Comparison of ENCODE assay signal across 25 cellular contexts in genomic region chr7:45443263-45443662, GRCh38.
"Had no signal": no experiment of that assay in that cellular context is flagged by ENCODE, and none has a peak within 500 bp of the region (broad histone marks: within the 10 kb centered on the region; RNA-seq: fewer than 3 reads in every experiment).

No MANE protein-coding gene starts in this region.

- H3K4me1 ChIP-seq: colonic mucosa, esophagus squamous epithelium, left ventricle myocardium inferior, right lobe of liver, thyroid gland, upper lobe of left lung, vagina had no signal

- H3K4me3 Mint-ChIP-seq: activated B cell treated with CpG ODN at 0.5 μM for 24 hours; activated CD8-positive, alpha-beta T cell treated with anti-CD3 and anti-CD28 coated beads for 36 hours; nephron; stimulated activated naive CD8-positive, alpha-beta T cell treated with anti-CD3 and anti-CD28 coated beads, Interleukin-15, amount 100 ng/mL, for 72 hours; T-helper 2 cell treated with Interferon-gamma antibody and Interleukin-4, amounts not matched to agents 5 μg/mL and 100 μg/mL, for 36 hours had no signal

- H3K27ac Mint-ChIP-seq: activated B cell treated with CpG ODN at 0.5 μM for 24 hours; activated CD8-positive, alpha-beta T cell treated with anti-CD3 and anti-CD28 coated beads for 36 hours; activated naive CD4-positive, alpha-beta T cell treated with anti-CD3 and anti-CD28 coated beads, Interleukin-2, amount 50 U/mL, for 72 hours; nephron; progenitor cell of endocrine pancreas; stimulated activated naive CD8-positive, alpha-beta T cell treated with anti-CD3 and anti-CD28 coated beads, Interleukin-15, amount 100 ng/mL, for 72 hours; T-helper 2 cell treated with Interferon-gamma antibody and Interleukin-4, amounts not matched to agents 5 μg/mL and 100 μg/mL, for 36 hours had no signal

- H3K9me3 ChIP-seq: colonic mucosa, esophagus squamous epithelium, neutrophil, thyroid gland, upper lobe of left lung, vagina had no signal

- H3K27me3 Mint-ChIP-seq: activated B cell treated with CpG ODN at 0.5 μM for 24 hours, progenitor cell of endocrine pancreas had no signal

- H3K4me3 ChIP-seq: cardiac muscle cell, colonic mucosa, esophagus squamous epithelium, left ventricle myocardium inferior, lung, right lobe of liver, thyroid gland, upper lobe of left lung, vagina had no signal

- H3K27me3 ChIP-seq: cardiac muscle cell, colonic mucosa, esophagus squamous epithelium, neutrophil, right lobe of liver, thyroid gland, upper lobe of left lung, vagina had no signal

- H3K9me3 Mint-ChIP-seq: activated B cell treated with CpG ODN at 0.5 μM for 24 hours; activated CD8-positive, alpha-beta T cell treated with anti-CD3 and anti-CD28 coated beads for 36 hours; activated naive CD4-positive, alpha-beta T cell treated with anti-CD3 and anti-CD28 coated beads, Interleukin-2, amount 50 U/mL, for 72 hours; stimulated activated naive CD8-positive, alpha-beta T cell treated with anti-CD3 and anti-CD28 coated beads, Interleukin-15, amount 100 ng/mL, for 72 hours; T-helper 2 cell treated with Interferon-gamma antibody and Interleukin-4, amounts not matched to agents 5 μg/mL and 100 μg/mL, for 36 hours had no signal

- H3K4me1 Mint-ChIP-seq: activated B cell treated with CpG ODN at 0.5 μM for 24 hours; nephron; stimulated activated naive CD8-positive, alpha-beta T cell treated with anti-CD3 and anti-CD28 coated beads, Interleukin-15, amount 100 ng/mL, for 72 hours had no signal

- H3K36me3 Mint-ChIP-seq: activated naive CD4-positive, alpha-beta T cell treated with anti-CD3 and anti-CD28 coated beads, Interleukin-2, amount 50 U/mL, for 72 hours had no signal

- DNase-seq: activated B cell treated with CpG ODN at 0.5 μM for 24 hours; activated CD4-positive, alpha-beta T cell treated with anti-CD3 and anti-CD28 coated beads, Interleukin-2, amount 50 U/mL, for 1 hour; activated CD8-positive, alpha-beta T cell treated with anti-CD3 and anti-CD28 coated beads for 36 hours; activated naive CD4-positive, alpha-beta T cell; activated T-cell treated with anti-CD3 and anti-CD28 coated beads, Interleukin-2, amount 50 U/mL, for 48 hours; cerebellar nuclear complex; colonic mucosa; effector CD8-positive, alpha-beta T cell; esophagus squamous epithelium; left ventricle myocardium inferior; right lobe of liver; stimulated activated CD4-positive, alpha-beta T cell treated with anti-CD3 and anti-CD28 coated beads, Interleukin-4, amount 100 ng/mL, for 1 hour; stimulated activated naive CD8-positive, alpha-beta T cell treated with anti-CD3 and anti-CD28 coated beads, Interleukin-15, amount 100 ng/mL, for 72 hours; substantia nigra; thyroid gland; upper lobe of left lung had no signal

- H3K36me3 ChIP-seq: cardiac muscle cell, colonic mucosa, esophagus squamous epithelium, left ventricle myocardium inferior, neutrophil, right lobe of liver, thyroid gland, upper lobe of left lung, vagina had no signal

- H3K27ac ChIP-seq: cardiac muscle cell, colonic mucosa, epithelial cell of prostate, esophagus squamous epithelium, left ventricle myocardium inferior, neutrophil, right lobe of liver, thyroid gland, upper lobe of left lung, vagina had no signal

- ATAC-seq: activated CD8-positive, alpha-beta T cell treated with anti-CD3 and anti-CD28 coated beads for 36 hours; activated naive CD4-positive, alpha-beta T cell treated with anti-CD3 and anti-CD28 coated beads, Interleukin-2, amount 50 U/mL, for 72 hours; right lobe of liver; stimulated activated naive CD8-positive, alpha-beta T cell treated with anti-CD3 and anti-CD28 coated beads, Interleukin-15, amount 100 ng/mL, for 72 hours had no signal
